In genomic region chr22:31098633-31099110, GRCh38 we compare ENCODE assay signal across 19 cellular contexts. TPM values are rescaled to one million over a fixed set of nuclear protein-coding genes. Genes with fewer than 3 reads are reported as not detected.
DNase-seq lines count a peak whose midpoint lies in the region; ATAC-seq and TF ChIP-seq lines count a peak whose summit lies in the region.
"Had no signal": no experiment of that assay in that cellular context is flagged by ENCODE, and none has a peak within 500 bp of the region (broad histone marks: within the 10 kb centered on the region; RNA-seq: fewer than 3 reads in every experiment).

No MANE protein-coding gene starts in this region.

- H3K9me3 ChIP-seq in left ventricle myocardium inferior (replicated peaks) (no peaks in the 10 kb centered on the region), prostate gland (no peaks in the 10 kb centered on the region)
- H3K9me3 ChIP-seq: HAP-1, thyroid gland had no signal

- no peaks in the 10 kb centered on the region for H3K4me1 Mint-ChIP-seq in natural killer cell treated with Interleukin-12 subunit alpha and Interleukin-12 subunit beta and Interleukin-15 and Interleukin-18, amount 100 ng/mL, for 72 hours (ENCODE audit: low read depth in 2 of 2)
- peaks cover 0 to 4% of the 10 kb centered on the region in 2 donors for H3K4me1 Mint-ChIP-seq in natural killer cell
- H3K4me1 Mint-ChIP-seq: activated CD8-positive, alpha-beta memory T cell treated with anti-CD3 and anti-CD28 coated beads, Interleukin-2, amount 10 ng/mL, durations not matched to agents 7 days and 5 days had no signal

- H3K27me3 Mint-ChIP-seq in natural killer cell treated with Interleukin-12 subunit alpha and Interleukin-12 subunit beta and Interleukin-15 and Interleukin-18, amount 100 ng/mL, for 72 hours: no peaks in the 10 kb centered on the region
- no peaks in the 10 kb centered on the region for H3K27me3 Mint-ChIP-seq in natural killer cell (ENCODE audit: low read depth in 2 of 2)
- H3K27me3 Mint-ChIP-seq: activated CD8-positive, alpha-beta memory T cell treated with anti-CD3 and anti-CD28 coated beads, Interleukin-2, amount 10 ng/mL, durations not matched to agents 7 days and 5 days; dendritic cell treated with granulocyte-macrophage colony-stimulating factor and Interleukin-4, amounts not matched to agents 40 ng/mL and 50 ng/mL, for 4 days had no signal

- TF ChIP-seq CTCF in natural killer cell (IDR thresholded peaks at IDR 0.05): no peak
- TF ChIP-seq CTCF in left ventricle myocardium inferior (IDR thresholded peaks at IDR 0.05; ENCODE audit: borderline replicate concordance): no peak
- no peak for TF ChIP-seq CTCF in prostate gland (IDR thresholded peaks at IDR 0.05)
- no peak for TF ChIP-seq CTCF in GM13976 (IDR thresholded peaks at IDR 0.05; ENCODE audit: borderline replicate concordance, control extremely low read depth, extremely low read depth, insufficient read depth, missing control alignments)

- intact Hi-C loops in natural killer cell (cut with micrococcal nuclease): no loop called here
- intact Hi-C loops in left ventricle myocardium inferior (cut with micrococcal nuclease): no loop called here
- intact Hi-C loops in prostate gland (cut with DNase I): no loop called here

- 68% methylated on average over 34 of the region's 36 CpGs for WGBS in prostate gland

- no peak overlapping the region for H3K4me3 ChIP-seq in left ventricle myocardium inferior
- no peak overlapping the region for H3K4me3 ChIP-seq in prostate gland
- H3K4me3 ChIP-seq: GM12878, HAP-1, thyroid gland had no signal

- H3K27ac ChIP-seq in left ventricle myocardium inferior (replicated peaks) (peak overlapping the region; percentile 51), prostate gland (peak overlapping the region; percentile 25 to 33)
- H3K27ac ChIP-seq: thyroid gland had no signal

- DNase-seq in natural killer cell treated with Interleukin-12 subunit alpha and Interleukin-12 subunit beta and Interleukin-15 and Interleukin-18, amount 100 ng/mL, for 72 hours (ENCODE audit: low spot score): peak; percentile 53
- DNase-seq in natural killer cell: no peak
- DNase-seq in left ventricle myocardium inferior: no peak
- no peak for DNase-seq in prostate gland (ENCODE audit: low spot score)
- DNase-seq in NCI-H748 treated with DMSO at 0.1 percent for 48 hours (lab: John Stamatoyannopoulos, UW): no peak
- no peak for DNase-seq in GM13976 (ENCODE audit: low spot score)
- no peak for DNase-seq in NCI-H1930 (lab: John Stamatoyannopoulos, UW)
- DNase-seq: ACHN; activated CD8-positive, alpha-beta memory T cell treated with anti-CD3 and anti-CD28 coated beads, Interleukin-2, amount 10 ng/mL, durations not matched to agents 7 days and 5 days; mammary epithelial cell; NCI-H1105; NCI-H446 treated with DMSO at 0.1 percent for 48 hours; thyroid gland had no signal

- H3K27ac Mint-ChIP-seq in natural killer cell treated with Interleukin-12 subunit alpha and Interleukin-12 subunit beta and Interleukin-15 and Interleukin-18, amount 100 ng/mL, for 72 hours: no peak overlapping the region
- no peak overlapping the region for H3K27ac Mint-ChIP-seq in natural killer cell
- H3K27ac Mint-ChIP-seq: activated CD8-positive, alpha-beta memory T cell treated with anti-CD3 and anti-CD28 coated beads, Interleukin-2, amount 10 ng/mL, durations not matched to agents 7 days and 5 days; dendritic cell treated with granulocyte-macrophage colony-stimulating factor and Interleukin-4, amounts not matched to agents 40 ng/mL and 50 ng/mL, for 4 days had no signal

- ATAC-seq in natural killer cell treated with Interleukin-12 subunit alpha and Interleukin-12 subunit beta and Interleukin-15 and Interleukin-18, amount 100 ng/mL, for 72 hours: no peak
- no peak for ATAC-seq in natural killer cell
- no peak for ATAC-seq in GM21367 (IDR thresholded peaks at IDR 0.05; ENCODE audit: unreplicated experiment)
- ATAC-seq: activated CD8-positive, alpha-beta memory T cell treated with anti-CD3 and anti-CD28 coated beads, Interleukin-2, amount 10 ng/mL, durations not matched to agents 7 days and 5 days; GM12878; Panc1 had no signal

- no peaks in the 10 kb centered on the region for H3K36me3 Mint-ChIP-seq in natural killer cell treated with Interleukin-12 subunit alpha and Interleukin-12 subunit beta and Interleukin-15 and Interleukin-18, amount 100 ng/mL, for 72 hours
- H3K36me3 Mint-ChIP-seq in natural killer cell: no peaks in the 10 kb centered on the region

- no peak for TF ChIP-seq POLR2A in prostate gland (IDR thresholded peaks at IDR 0.05)

- in situ Hi-C loops in GM13976 (cut with MboI; ENCODE audit: low sequenced_read_pairs, unreplicated experiment): no loop called here

- H3K4me1 ChIP-seq in left ventricle myocardium inferior (peaks cover 93% of the 10 kb centered on the region), prostate gland (replicated peaks) (no peaks in the 10 kb centered on the region)
- H3K4me1 ChIP-seq: HAP-1, thyroid gland had no signal

- H3K27me3 ChIP-seq in left ventricle myocardium inferior (ENCODE audit: low read depth) (no peaks in the 10 kb centered on the region), prostate gland (replicated peaks; ENCODE audit: insufficient read depth) (no peaks in the 10 kb centered on the region)
- H3K27me3 ChIP-seq: thyroid gland had no signal

- H3K36me3 ChIP-seq in left ventricle myocardium inferior (peaks cover 100% of the 10 kb centered on the region), prostate gland (peaks cover 0 to 25% of the 10 kb centered on the region in 2 donors)
- H3K36me3 ChIP-seq: HAP-1 had no signal

- H3K9me3 Mint-ChIP-seq in natural killer cell treated with Interleukin-12 subunit alpha and Interleukin-12 subunit beta and Interleukin-15 and Interleukin-18, amount 100 ng/mL, for 72 hours: no peaks in the 10 kb centered on the region
- no peaks in the 10 kb centered on the region for H3K9me3 Mint-ChIP-seq in natural killer cell
- H3K9me3 Mint-ChIP-seq: dendritic cell treated with granulocyte-macrophage colony-stimulating factor and Interleukin-4, amounts not matched to agents 40 ng/mL and 50 ng/mL, for 4 days had no signal

- H3K4me3 Mint-ChIP-seq in natural killer cell treated with Interleukin-12 subunit alpha and Interleukin-12 subunit beta and Interleukin-15 and Interleukin-18, amount 100 ng/mL, for 72 hours: no peak overlapping the region
- H3K4me3 Mint-ChIP-seq in natural killer cell: no peak overlapping the region
- H3K4me3 Mint-ChIP-seq: activated CD8-positive, alpha-beta memory T cell treated with anti-CD3 and anti-CD28 coated beads, Interleukin-2, amount 10 ng/mL, durations not matched to agents 7 days and 5 days; dendritic cell treated with granulocyte-macrophage colony-stimulating factor and Interleukin-4, amounts not matched to agents 40 ng/mL and 50 ng/mL, for 4 days had no signal

RNA-seq across cellular contexts. Expression of gene SELENOM, which starts 8.7 kb away (rescaled TPM):
- 1 to 10 TPM; 4.4 to 6.0 TPM for total RNA-seq in natural killer cell treated with Interleukin-12 subunit alpha and Interleukin-12 subunit beta and Interleukin-15 and Interleukin-18, amount 100 ng/mL, for 72 hours
- total RNA-seq in natural killer cell (10 to 100 TPM in 2 of 3 donors, 1 to 10 TPM in 1; 8.1 to 14.0 (median 10.6) TPM), left ventricle myocardium inferior (51.5 TPM), prostate gland (100 to 1,000 TPM; 382 to 434 TPM)

RNA-seq across cellular contexts. Expression of gene SMTN, which starts 17.6 kb away (rescaled TPM):
- total RNA-seq in natural killer cell treated with Interleukin-12 subunit alpha and Interleukin-12 subunit beta and Interleukin-15 and Interleukin-18, amount 100 ng/mL, for 72 hours: 10 to 100 TPM; 17.2 to 19.9 TPM
- total RNA-seq in natural killer cell (1 to 10 TPM; 2.1 to 4.3 (median 3.6) TPM), left ventricle myocardium inferior (245 TPM), prostate gland (100 to 1,000 TPM; 200 to 209 TPM)

RNA-seq across cellular contexts. Expression of gene INPP5J, which starts 24.1 kb away (rescaled TPM):
- total RNA-seq in natural killer cell treated with Interleukin-12 subunit alpha and Interleukin-12 subunit beta and Interleukin-15 and Interleukin-18, amount 100 ng/mL, for 72 hours: under 1 TPM in 1 of 2 donors, not detected in 1; 0.19 TPM
- total RNA-seq in natural killer cell (not detected), left ventricle myocardium inferior (20.7 TPM), prostate gland (10 to 100 TPM; 14.4 to 33.3 TPM)

RNA-seq across cellular contexts. Expression of gene PLA2G3, which starts 41.6 kb away (rescaled TPM):
- total RNA-seq in natural killer cell treated with Interleukin-12 subunit alpha and Interleukin-12 subunit beta and Interleukin-15 and Interleukin-18, amount 100 ng/mL, for 72 hours: not detected
- total RNA-seq in natural killer cell (not detected), left ventricle myocardium inferior (not detected), prostate gland (1 to 10 TPM in 1 of 2 donors, under 1 TPM in 1; 0.23 to 1.5 TPM)
- total RNA-seq: activated CD8-positive, alpha-beta memory T cell treated with anti-CD3 and anti-CD28 coated beads, Interleukin-2, amount 10 ng/mL, durations not matched to agents 7 days and 5 days; GM12878; mammary epithelial cell; renal cortical epithelial cell had no signal

Comparison
In these comparisons a context has a peak if more than half of its experiments do, and no peak if none do; other contexts are left out.
1. RNA of gene SMTN, which starts 17.6 kb away (total RNA-seq): 245 TPM in left ventricle myocardium inferior (single experiment) and 200 to 209 TPM in prostate gland; 17.2 to 19.9 TPM in natural killer cell treated with Interleukin-12 subunit alpha and Interleukin-12 subunit beta and Interleukin-15 and Interleukin-18, amount 100 ng/mL, for 72 hours and 2.1 to 4.3 TPM in natural killer cell; every median in the first group is over 4 times any median in the second.
2. RNA of gene INPP5J, which starts 24.1 kb away (total RNA-seq): 14.4 to 33.3 TPM in prostate gland and 20.7 TPM in left ventricle myocardium inferior (single experiment); 0.19 TPM in natural killer cell treated with Interleukin-12 subunit alpha and Interleukin-12 subunit beta and Interleukin-15 and Interleukin-18, amount 100 ng/mL, for 72 hours and not detected in natural killer cell; every median in the first group is over 10 times any median in the second.